ENCODE assay signal across 1 cellular context in genomic region chr2:3377612-3378432, GRCh38.
TF ChIP-seq lines count a peak whose summit lies in the region.

Gene EIPR1, minus strand, starts transcription at chr2:3377818. Its CDS starts 129 bp downstream, at chr2:3377689.

TF ChIP-seq in H1, 55 proteins besides CTCF, POLR2A, EP300 and RAD21 (continued from another document):
- TF ChIP-seq CBX8 (IDR thresholded peaks at IDR 0.05; ENCODE audit: borderline replicate concordance, low read depth, low read length): no peak
- peak; percentile 62 for TF ChIP-seq KDM4A (IDR thresholded peaks at IDR 0.05; ENCODE audit: low read depth, low read length, severe bottlenecking)
- TF ChIP-seq, protein P1, sequence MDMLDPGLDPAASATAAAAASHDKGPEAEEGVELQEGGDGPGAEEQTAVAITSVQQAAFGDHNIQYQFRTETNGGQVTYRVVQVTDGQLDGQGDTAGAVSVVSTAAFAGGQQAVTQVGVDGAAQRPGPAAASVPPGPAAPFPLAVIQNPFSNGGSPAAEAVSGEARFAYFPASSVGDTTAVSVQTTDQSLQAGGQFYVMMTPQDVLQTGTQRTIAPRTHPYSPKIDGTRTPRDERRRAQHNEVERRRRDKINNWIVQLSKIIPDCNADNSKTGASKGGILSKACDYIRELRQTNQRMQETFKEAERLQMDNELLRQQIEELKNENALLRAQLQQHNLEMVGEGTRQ (IDR thresholded peaks at IDR 0.05; ENCODE audit: low read length): 0 out of 2 replicates have a peak, but pooled peaks have one; percentile 7
- peak; percentile 68 for TF ChIP-seq ASH2L (IDR thresholded peaks at IDR 0.05; ENCODE audit: low read length)
- TF ChIP-seq RFX5 (IDR thresholded peaks at IDR 0.05; ENCODE audit: borderline replicate concordance, low read depth, low read length): no peak
- TF ChIP-seq, protein P2, sequence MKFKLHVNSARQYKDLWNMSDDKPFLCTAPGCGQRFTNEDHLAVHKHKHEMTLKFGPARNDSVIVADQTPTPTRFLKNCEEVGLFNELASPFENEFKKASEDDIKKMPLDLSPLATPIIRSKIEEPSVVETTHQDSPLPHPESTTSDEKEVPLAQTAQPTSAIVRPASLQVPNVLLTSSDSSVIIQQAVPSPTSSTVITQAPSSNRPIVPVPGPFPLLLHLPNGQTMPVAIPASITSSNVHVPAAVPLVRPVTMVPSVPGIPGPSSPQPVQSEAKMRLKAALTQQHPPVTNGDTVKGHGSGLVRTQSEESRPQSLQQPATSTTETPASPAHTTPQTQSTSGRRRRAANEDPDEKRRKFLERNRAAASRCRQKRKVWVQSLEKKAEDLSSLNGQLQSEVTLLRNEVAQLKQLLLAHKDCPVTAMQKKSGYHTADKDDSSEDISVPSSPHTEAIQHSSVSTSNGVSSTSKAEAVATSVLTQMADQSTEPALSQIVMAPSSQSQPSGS (IDR thresholded peaks at IDR 0.05; ENCODE audit: low read length): 0 out of 2 replicates have a peak, but pooled peaks have one; percentile 27
- TF ChIP-seq BACH1 (IDR thresholded peaks at IDR 0.05; ENCODE audit: low read length): no peak; the same call in 1 of the 2 replicates
- TF ChIP-seq, protein P3, sequence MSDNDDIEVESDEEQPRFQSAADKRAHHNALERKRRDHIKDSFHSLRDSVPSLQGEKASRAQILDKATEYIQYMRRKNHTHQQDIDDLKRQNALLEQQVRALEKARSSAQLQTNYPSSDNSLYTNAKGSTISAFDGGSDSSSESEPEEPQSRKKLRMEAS (IDR thresholded peaks at IDR 0.05): peak; percentile 89
- TF ChIP-seq ZNF274 (IDR thresholded peaks at IDR 0.05; ENCODE audit: borderline replicate concordance, extremely low read depth, low read length): no peak
- no peak for TF ChIP-seq SUZ12 (IDR thresholded peaks at IDR 0.05; ENCODE audit: low read length)
- no peak for TF ChIP-seq SP2 (IDR thresholded peaks at IDR 0.05; ENCODE audit: low read length)
- no peak for TF ChIP-seq CHD2 (IDR thresholded peaks at IDR 0.05; ENCODE audit: low read length)
- TF ChIP-seq TEAD4 (IDR thresholded peaks at IDR 0.05; ENCODE audit: low read depth, low read length): no peak
- no peak for TF ChIP-seq SRF (IDR thresholded peaks at IDR 0.05; ENCODE audit: low read depth, low read length)
- TF ChIP-seq KDM5A (IDR thresholded peaks at IDR 0.05; ENCODE audit: low read length): peak; percentile 64
- TF ChIP-seq YY1 (IDR thresholded peaks at IDR 0.05; ENCODE audit: low read depth, low read length): no peak; the same call in 1 of the 2 replicates
- TF ChIP-seq HDAC2 (IDR thresholded peaks at IDR 0.05; ENCODE audit: borderline replicate concordance in 1 of 2, low read depth in 2 of 2, low read length in 2 of 2): peak in 1 of 2 experiments; percentile 98; a peak in 2 of 4 replicates
- no peak for TF ChIP-seq CHD1 (IDR thresholded peaks at IDR 0.05; ENCODE audit: low read depth, low read length)
- TF ChIP-seq POLR2AphosphoS5 (IDR thresholded peaks at IDR 0.05; ENCODE audit: low read depth, low read length): no peak; the same call in none of the 2 replicates
- TF ChIP-seq RXRA (IDR thresholded peaks at IDR 0.05; ENCODE audit: insufficient read depth, low read depth, low read length): no peak
- TF ChIP-seq GABPA (IDR thresholded peaks at IDR 0.05; ENCODE audit: borderline replicate concordance, insufficient read depth, low read length): peak; percentile 25; the same call in 1 of the 2 replicates
- TF ChIP-seq KDM1A (IDR thresholded peaks at IDR 0.05; ENCODE audit: borderline replicate concordance, low read length): 0 out of 2 replicates have a peak, but pooled peaks have one; percentile 3
- TF ChIP-seq TAF7 (optimal IDR thresholded peaks at IDR 0.05; ENCODE audit: borderline replicate concordance, low read depth, low read length): peak; percentile 53
- TF ChIP-seq RBBP5 (IDR thresholded peaks at IDR 0.05; ENCODE audit: borderline replicate concordance, low read depth, low read length): peak; percentile 71; the same call in 1 of the 2 replicates
- TF ChIP-seq EGR1 (IDR thresholded peaks at IDR 0.05; ENCODE audit: borderline replicate concordance, low read depth, low read length): 0 out of 2 replicates have a peak, but pooled peaks have one; percentile 42
- TF ChIP-seq SAP30 (IDR thresholded peaks at IDR 0.05; ENCODE audit: insufficient read depth, insufficient replicate concordance, low read length): no peak
- peak; percentile 85 for TF ChIP-seq CREB1 (IDR thresholded peaks at IDR 0.05)
- TF ChIP-seq EZH2 (IDR thresholded peaks at IDR 0.05; ENCODE audit: low read depth, low read length, severe bottlenecking): no peak
- TF ChIP-seq FOSL1 (IDR thresholded peaks at IDR 0.05; ENCODE audit: insufficient read depth, low read depth, low read length): no peak
- TF ChIP-seq JUND (IDR thresholded peaks at IDR 0.05; ENCODE audit: low read length): 0 out of 2 replicates have a peak, but pooled peaks have one; percentile 54
- TF ChIP-seq CHD7 (IDR thresholded peaks at IDR 0.05; ENCODE audit: insufficient replicate concordance, low read length): no peak
- TF ChIP-seq NANOG (IDR thresholded peaks at IDR 0.05; ENCODE audit: insufficient read depth, low read depth, low read length, poor library complexity, severe bottlenecking): peak; percentile 5
- no peak for TF ChIP-seq JUN (IDR thresholded peaks at IDR 0.05; ENCODE audit: low read depth, low read length)
- TF ChIP-seq NRF1 (IDR thresholded peaks at IDR 0.05; ENCODE audit: low read depth, low read length): peak; percentile 29; the same call in 1 of the 2 replicates
- TF ChIP-seq TCF12 (IDR thresholded peaks at IDR 0.05; ENCODE audit: low read depth, low read length): no peak
- peak; percentile 94 for TF ChIP-seq E2F6 (IDR thresholded peaks at IDR 0.05)
- no peak for TF ChIP-seq BRCA1 (IDR thresholded peaks at IDR 0.05; ENCODE audit: low read depth, low read length)
- no peak for TF ChIP-seq CBX5 (IDR thresholded peaks at IDR 0.05; ENCODE audit: low read depth, low read length)
- no peak for TF ChIP-seq MAFK (IDR thresholded peaks at IDR 0.05; ENCODE audit: low read depth, low read length)
- peak; percentile 67; the same call in 1 of the 2 replicates for TF ChIP-seq SP1 (IDR thresholded peaks at IDR 0.05; ENCODE audit: low read depth, low read length)
- 0 out of 4 replicates have a peak, but pooled peaks have one; percentile 36 to 56 for TF ChIP-seq SIN3A (conservative IDR thresholded peaks at IDR 0.05 in 1 of 2, IDR thresholded peaks at IDR 0.05 in 1 of 2; ENCODE audit: low read depth in 1 of 2, low read length in 2 of 2)
- TF ChIP-seq BCL11A (IDR thresholded peaks at IDR 0.05; ENCODE audit: low read depth in 2 of 2, low read length in 2 of 2): no peak
- no peak for TF ChIP-seq POU5F1 (IDR thresholded peaks at IDR 0.05; ENCODE audit: low read depth, low read length)
- no peak for TF ChIP-seq GTF2F1 (IDR thresholded peaks at IDR 0.05; ENCODE audit: borderline replicate concordance, low read depth, low read length)
- peak; percentile 84 for TF ChIP-seq PHF8 (conservative IDR thresholded peaks at IDR 0.05; ENCODE audit: low read depth, low read length)
- peak; percentile 81 for TF ChIP-seq TAF1 (IDR thresholded peaks at IDR 0.05; ENCODE audit: low read depth, low read length)
- peak; percentile 79 for TF ChIP-seq TBP (IDR thresholded peaks at IDR 0.05; ENCODE audit: low read depth, low read length)
- no peak for TF ChIP-seq CTBP2 (IDR thresholded peaks at IDR 0.05; ENCODE audit: borderline replicate concordance, insufficient read depth, insufficient read length, low read length)
- TF ChIP-seq SIRT6 (IDR thresholded peaks at IDR 0.05; ENCODE audit: low read length): no peak
- TF ChIP-seq HDAC6 (IDR thresholded peaks at IDR 0.05; ENCODE audit: low read depth, low read length): no peak
- TF ChIP-seq CEBPB (IDR thresholded peaks at IDR 0.05; ENCODE audit: low read depth, low read length): 0 out of 2 replicates have a peak, but pooled peaks have one; percentile 19
- no peak for TF ChIP-seq SP4 (IDR thresholded peaks at IDR 0.05; ENCODE audit: low read length)
- no peak for TF ChIP-seq RNF2 (IDR thresholded peaks at IDR 0.05; ENCODE audit: borderline replicate concordance, low read depth, low read length, missing control alignments, poor library complexity, severe bottlenecking)
